In genomic region chr15:60397772-60398445, GRCh38 we compare ENCODE assay signal across 8 cellular contexts. TPM values are rescaled to one million over a fixed set of nuclear protein-coding genes. Genes with fewer than 3 reads are reported as not detected.
DNase-seq lines count a peak whose midpoint lies in the region; ATAC-seq lines count a peak whose summit lies in the region.

Gene ANXA2, minus strand, starts transcription at chr15:60397986. Its CDS starts 11,911 bp downstream, at chr15:60386075.

- H3K4me1 Mint-ChIP-seq in stimulated activated naive B cell treated with anti-CD40 and anti-IgM and Interleukin-4, amounts not matched to agents 10 μg/mL and 1 μg/mL and 100 μg/mL, for 72 hours, result peaks cover 22 to 47% of the 10 kb centered on the region in 2 donors

- ATAC-seq in HG02973 (IDR thresholded peaks at IDR 0.05; ENCODE audit: unreplicated experiment), result peak; percentile 70
- peak; percentile 80 to 84 for ATAC-seq in stimulated activated naive B cell treated with anti-CD40 and anti-IgM and Interleukin-4, amounts not matched to agents 10 μg/mL and 1 μg/mL and 100 μg/mL, for 72 hours (replicated peaks)

- peaks cover 7% of the 10 kb centered on the region for H3K4me1 ChIP-seq in NT2/D1 (ENCODE audit: insufficient read depth, insufficient read length)

- H3K9ac ChIP-seq in NT2/D1 (ENCODE audit: insufficient read length, low read depth), result peak within 1 kb of the TSS; percentile 94

- H3K4me3 Mint-ChIP-seq in stimulated activated naive B cell treated with anti-CD40 and anti-IgM and Interleukin-4, amounts not matched to agents 10 μg/mL and 1 μg/mL and 100 μg/mL, for 72 hours, result peak within 1 kb of the TSS; percentile 82 to 92

- H3K27ac ChIP-seq in epithelial cell of prostate, result peak within 1 kb of the TSS; percentile 100

- H3K9me3 ChIP-seq in NT2/D1 (ENCODE audit: insufficient read depth, low read length), result no peaks in the 10 kb centered on the region

- no peaks in the 10 kb centered on the region for H3K9me3 Mint-ChIP-seq in stimulated activated naive B cell treated with anti-CD40 and anti-IgM and Interleukin-4, amounts not matched to agents 10 μg/mL and 1 μg/mL and 100 μg/mL, for 72 hours

- DNase-seq in SKM-1 treated with dmso at 0.1 percent for 144 hours (lab: John Stamatoyannopoulos, UW; ENCODE audit: unreplicated experiment) (peak; percentile 43), SKM-1 (lab: John Stamatoyannopoulos, UW; ENCODE audit: unreplicated experiment) (no peak), NT2/D1 (ENCODE audit: low read depth, low spot score) (no peak), activated T-cell treated with anti-CD3 and anti-CD28 coated beads for 1 hour (ENCODE audit: low read depth) (peak; percentile 75), epithelial cell of prostate (ENCODE audit: low read depth, low spot score) (peak; percentile 56), myocyte (ENCODE audit: low read depth) (peak; percentile 92)
- DNase-seq in stimulated activated naive B cell treated with anti-CD40 and anti-IgM and Interleukin-4, amounts not matched to agents 10 μg/mL and 1 μg/mL and 100 μg/mL, for 72 hours, result peak; percentile 63

- H3K36me3 Mint-ChIP-seq in stimulated activated naive B cell treated with anti-CD40 and anti-IgM and Interleukin-4, amounts not matched to agents 10 μg/mL and 1 μg/mL and 100 μg/mL, for 72 hours, result peaks cover 24 to 35% of the 10 kb centered on the region in 2 donors

- peak within 1 kb of the TSS; percentile 93 for H3K4me3 ChIP-seq in NT2/D1 (ENCODE audit: insufficient read length, low read depth)

- peaks cover 45% of the 10 kb centered on the region for H3K36me3 ChIP-seq in NT2/D1 (ENCODE audit: insufficient read depth, insufficient read length, low read length)

- no peaks in the 10 kb centered on the region for H3K27me3 Mint-ChIP-seq in stimulated activated naive B cell treated with anti-CD40 and anti-IgM and Interleukin-4, amounts not matched to agents 10 μg/mL and 1 μg/mL and 100 μg/mL, for 72 hours

- H3K27me3 ChIP-seq in NT2/D1 (ENCODE audit: insufficient read depth, insufficient read length), result no peaks in the 10 kb centered on the region

- H3K27ac Mint-ChIP-seq in stimulated activated naive B cell treated with anti-CD40 and anti-IgM and Interleukin-4, amounts not matched to agents 10 μg/mL and 1 μg/mL and 100 μg/mL, for 72 hours, result peak within 1 kb of the TSS; percentile 94

RNA-seq across cellular contexts. Expression of gene ANXA2, which starts in this region (rescaled TPM):
- total RNA-seq in myocyte, result 1,048 and 1,291 TPM in 2 replicates
- polyA plus RNA-seq in myocyte (2012), result 2,760 TPM

Comparison
In these comparisons a context has a peak if more than half of its experiments do, and no peak if none do; other contexts are left out.
1. DNase-seq: peak in SKM-1 treated with dmso at 0.1 percent for 144 hours (single experiment), activated T-cell treated with anti-CD3 and anti-CD28 coated beads for 1 hour (single experiment), epithelial cell of prostate (single experiment), myocyte (single experiment) and stimulated activated naive B cell treated with anti-CD40 and anti-IgM and Interleukin-4, amounts not matched to agents 10 μg/mL and 1 μg/mL and 100 μg/mL, for 72 hours (single experiment); none in SKM-1 (single experiment) and NT2/D1 (single experiment).